In the genomic region with DNA sequence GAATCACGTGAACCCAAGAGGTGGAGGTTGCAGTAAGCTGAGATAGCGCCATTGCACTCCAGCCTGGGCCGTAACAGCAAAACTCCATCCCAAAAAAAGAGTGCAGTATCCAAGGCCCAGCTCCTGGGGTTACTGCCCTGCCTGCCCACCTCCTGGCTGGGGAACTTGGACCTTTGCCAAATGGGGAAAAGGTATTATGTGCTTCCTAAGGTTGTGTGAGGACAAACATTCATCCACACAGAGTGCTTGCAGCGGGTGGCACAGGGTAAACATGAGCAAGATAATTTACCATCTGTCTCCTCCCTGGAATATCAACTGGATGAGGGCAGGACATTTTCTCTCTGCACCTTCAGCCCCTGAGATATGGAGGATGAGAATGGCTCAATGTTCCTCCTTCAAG, we compare ENCODE assay signal across 24 cellular contexts.
"Had no signal": no experiment of that assay in that cellular context is flagged by ENCODE, and none has a peak within 500 bp of the region (broad histone marks: within the 10 kb centered on the region; RNA-seq: fewer than 3 reads in every experiment).

No MANE protein-coding gene starts in this region.

- ATAC-seq: activated CD8-positive, alpha-beta T cell treated with anti-CD3 and anti-CD28 coated beads for 36 hours; activated T-helper 17 cell treated with anti-CD3 and anti-CD28 coated beads, Interleukin-2, amount 50 U/mL, for 72 hours; lower lobe of right lung; natural killer cell treated with Interleukin-12 subunit alpha and Interleukin-12 subunit beta and Interleukin-15 and Interleukin-18, amount 100 ng/mL, for 72 hours; pancreas had no signal

- H3K27me3 ChIP-seq: neutrophil, pancreas, sigmoid colon, spleen had no signal

- FAIRE-seq: endometrium, pancreas had no signal

- H3K27ac ChIP-seq: lower lobe of right lung, neutrophil, pancreas, sigmoid colon, spleen had no signal

- DNase-seq: activated CD4-positive, alpha-beta T cell treated with anti-CD3 and anti-CD28 coated beads for 48 hours; activated CD4-positive, CD25-positive, alpha-beta regulatory T cell; activated CD8-positive, alpha-beta T cell treated with anti-CD3 and anti-CD28 coated beads for 36 hours; activated naive CD4-positive, alpha-beta T cell; activated naive CD8-positive, alpha-beta T cell treated with anti-CD3 and anti-CD28 coated beads, Interleukin-2, amount 10 ng/mL, durations not matched to agents 7 days and 5 days; activated T-cell treated with anti-CD3 and anti-CD28 coated beads, Interleukin-2, amount 50 U/mL, for 1 hour; amygdala; cortex of kidney; erythroblast; foreskin melanocyte; immature natural killer cell; kidney glomerular epithelial cell; lower lobe of right lung; pancreas; sigmoid colon; spleen; stimulated activated CD8-positive, alpha-beta memory T cell treated with anti-CD3 and anti-CD28 coated beads, Interleukin-4, amount 100 ng/mL, for 48 hours; stimulated activated naive CD4-positive, alpha-beta T cell; T-helper 1 cell; T-helper 9 cell had no signal

- H3K9me3 ChIP-seq: lower lobe of right lung, neutrophil, pancreas, sigmoid colon, spleen had no signal

- H3K4me3 ChIP-seq: lower lobe of right lung, pancreas, sigmoid colon, spleen had no signal

- H3K4me1 ChIP-seq: lower lobe of right lung, sigmoid colon, spleen had no signal
